9 cellular contexts compared by ENCODE assay signal in genomic region chr4:1285790-1286553, GRCh38. TPM values are rescaled to one million over a fixed set of nuclear protein-coding genes. Genes with fewer than 3 reads are reported as not detected.
A peak's percentile ranks its signal among the peaks of the same experiment; 100 is the strongest.
DNase-seq lines count a peak whose midpoint lies in the region; ATAC-seq and TF ChIP-seq lines count a peak whose summit lies in the region.
"Had no signal": no experiment of that assay in that cellular context is flagged by ENCODE, and none has a peak within 500 bp of the region (broad histone marks: within the 10 kb centered on the region; RNA-seq: fewer than 3 reads in every experiment).

No MANE protein-coding gene starts in this region.

- no peak for TF ChIP-seq POLR2A in transverse colon (IDR thresholded peaks at IDR 0.05)

- H3K4me1 ChIP-seq in OCI-LY3 (ENCODE audit: low read length) (peaks cover 6% of the 10 kb centered on the region), transverse colon (peaks cover 4 to 15% (median 11%) of the 10 kb centered on the region in 4 donors)

- H3K27ac ChIP-seq in OCI-LY3 (ENCODE audit: low read length) (no peak overlapping the region), transverse colon (no peak overlapping the region)

- WGBS in transverse colon (ENCODE audit: low coverage in 1 of 2), 2 donors = 88 to 100% methylated on average over 4 to 21 of the region's 21 CpGs

- H3K9me3 ChIP-seq in OCI-LY3 (ENCODE audit: insufficient read depth, low read length) = 0 out of 2 replicates have a peak, but pooled peaks cover 4% of the 10 kb centered on the region
- H3K9me3 ChIP-seq in transverse colon = no peaks in the 10 kb centered on the region

- no peak overlapping the region for H3K9ac ChIP-seq in OCI-LY3 (ENCODE audit: low read length)

- peaks cover 3% of the 10 kb centered on the region; the same call in 1 of the 2 replicates for H4K20me1 ChIP-seq in OCI-LY3 (ENCODE audit: insufficient read depth, low read length)

- H2AFZ ChIP-seq in OCI-LY3 (ENCODE audit: low read depth, low read length) = no peak overlapping the region

- no peak for ATAC-seq in HG03565 (IDR thresholded peaks at IDR 0.05; ENCODE audit: unreplicated experiment)

- no peak overlapping the region for H3K4me2 ChIP-seq in OCI-LY3 (ENCODE audit: low read length)

- intact Hi-C loops in transverse colon (cut with DNase I; ENCODE audit: low total_unique reads) = no loop called here

- in situ Hi-C loops in transverse colon (cut with MboI; ENCODE audit: low pct_ligation_motif_present in 1 of 4, low pct_unique_long_range_greater_than_20kb in 1 of 4, low sequenced_read_pairs in 3 of 4) (no loop called here), GM13976 (cut with MboI; ENCODE audit: low sequenced_read_pairs, unreplicated experiment) (no loop called here)

- H3K4me3 ChIP-seq in OCI-LY3 (ENCODE audit: low read length) (no peak overlapping the region), cardiac fibroblast (replicated peaks in 1 of 2; ENCODE audit: low read depth in 2 of 2, low read length in 2 of 2) (no peak overlapping the region), transverse colon (no peak overlapping the region)

- peaks cover 17% of the 10 kb centered on the region for H3K79me2 ChIP-seq in OCI-LY3 (ENCODE audit: low read length)

- DNase-seq in activated CD4-positive, alpha-beta T cell treated with anti-CD3 and anti-CD28 coated beads for 24 hours (ENCODE audit: low read depth in 2 of 2) = peak; percentile 23 to 34
- no peak for DNase-seq in activated CD4-positive, alpha-beta T cell treated with anti-CD3 and anti-CD28 coated beads for 1 hour
- DNase-seq in cardiac fibroblast (ENCODE audit: low read depth in 2 of 2) (peak; percentile 10 to 32), transverse colon (no peak), GM13976 (ENCODE audit: low spot score) (no peak)
- peak; percentile 71 for DNase-seq in stimulated activated CD8-positive, alpha-beta memory T cell treated with anti-CD3 and anti-CD28 coated beads, Interleukin-4, amount 100 ng/mL, for 48 hours
- DNase-seq: midbrain had no signal

- TF ChIP-seq EP300 in transverse colon (IDR thresholded peaks at IDR 0.05; ENCODE audit: low read depth) = no peak

- no peaks in the 10 kb centered on the region for H3K36me3 ChIP-seq in OCI-LY3 (replicated peaks; ENCODE audit: low read depth, low read length)
- no peaks in the 10 kb centered on the region for H3K36me3 ChIP-seq in transverse colon

- no peaks in the 10 kb centered on the region for H3K27me3 ChIP-seq in OCI-LY3 (ENCODE audit: low read depth, low read length)
- no peaks in the 10 kb centered on the region for H3K27me3 ChIP-seq in transverse colon

- TF ChIP-seq CTCF in OCI-LY3 (IDR thresholded peaks at IDR 0.05; ENCODE audit: low read depth, low read length) (0 out of 2 replicates have a peak, but pooled peaks have one; percentile 15), cardiac fibroblast (IDR thresholded peaks at IDR 0.05; ENCODE audit: low read depth, low read length) (no peak), transverse colon (IDR thresholded peaks at IDR 0.05) (no peak), GM13976 (IDR thresholded peaks at IDR 0.05; ENCODE audit: borderline replicate concordance, control extremely low read depth, extremely low read depth, insufficient read depth, missing control alignments) (no peak)

RNA-seq across cellular contexts. Expression of gene MAEA, which starts 3.7 kb away (rescaled TPM):
- 100 to 1,000 TPM; 114 to 211 (median 168) TPM for total RNA-seq in transverse colon

RNA-seq across cellular contexts. Expression of gene CTBP1, which starts 37.0 kb away (rescaled TPM):
- total RNA-seq in transverse colon = 100 to 1,000 TPM; 183 to 457 (median 243) TPM

Comparison
In these comparisons a context has a peak if more than half of its experiments do, and no peak if none do; other contexts are left out.
1. DNase-seq: peak in activated CD4-positive, alpha-beta T cell treated with anti-CD3 and anti-CD28 coated beads for 24 hours (2 of 2), cardiac fibroblast (2 of 2) and stimulated activated CD8-positive, alpha-beta memory T cell treated with anti-CD3 and anti-CD28 coated beads, Interleukin-4, amount 100 ng/mL, for 48 hours (single experiment); none in activated CD4-positive, alpha-beta T cell treated with anti-CD3 and anti-CD28 coated beads for 1 hour (single experiment), transverse colon (single experiment) and GM13976 (single experiment).